9 cellular contexts compared by ENCODE assay signal in genomic region chr2:88265352-88265960, GRCh38.
DNase-seq lines count a peak whose midpoint lies in the region; ATAC-seq and TF ChIP-seq lines count a peak whose summit lies in the region.
"Had no signal": no experiment of that assay in that cellular context is flagged by ENCODE, and none has a peak within 500 bp of the region (broad histone marks: within the 10 kb centered on the region; RNA-seq: fewer than 3 reads in every experiment).

No MANE protein-coding gene starts in this region.

- H3K27me3 Mint-ChIP-seq in activated CD4-positive, alpha-beta T cell treated with anti-CD3 and anti-CD28 coated beads, Interleukin-2, amount 10 ng/mL, durations not matched to agents 24 days and 14 days: peaks cover 12% of the 10 kb centered on the region
- peaks cover 9% of the 10 kb centered on the region for H3K27me3 Mint-ChIP-seq in stimulated activated memory B cell treated with anti-CD40 and anti-IgM and Interleukin-4, amounts not matched to agents 10 μg/mL and 1 μg/mL and 100 μg/mL, for 72 hours
- H3K27me3 Mint-ChIP-seq in HFFc6 (ENCODE audit: insufficient read depth): no peaks in the 10 kb centered on the region; the same call in none of the 2 replicates

- H3K36me3 ChIP-seq in brain microvascular endothelial cell (replicated peaks): no peaks in the 10 kb centered on the region
- H3K36me3 ChIP-seq: BLaER1 treated with 17β-estradiol and CSF1 and Interleukin-3, amounts not matched to agents 10 nM and 100 nM had no signal

- H3K36me3 Mint-ChIP-seq in activated CD4-positive, alpha-beta T cell treated with anti-CD3 and anti-CD28 coated beads, Interleukin-2, amount 10 ng/mL, durations not matched to agents 24 days and 14 days (ENCODE audit: low read depth): no peaks in the 10 kb centered on the region
- no peaks in the 10 kb centered on the region for H3K36me3 Mint-ChIP-seq in stimulated activated memory B cell treated with anti-CD40 and anti-IgM and Interleukin-4, amounts not matched to agents 10 μg/mL and 1 μg/mL and 100 μg/mL, for 72 hours
- H3K36me3 Mint-ChIP-seq in HFFc6 (ENCODE audit: low read depth): no peaks in the 10 kb centered on the region

- DNase-seq in activated CD4-positive, alpha-beta T cell treated with anti-CD3 and anti-CD28 coated beads, Interleukin-2, amount 10 ng/mL, durations not matched to agents 24 days and 14 days: peak; percentile 61
- DNase-seq in activated CD4-positive, alpha-beta T cell treated with anti-CD3 and anti-CD28 coated beads for 1 hour: no peak
- peak; percentile 6 to 11 for DNase-seq in Kasumi-1 (lab: John Stamatoyannopoulos, UW)
- peak; percentile 25 for DNase-seq in brain microvascular endothelial cell
- no peak for DNase-seq in HFFc6
- DNase-seq in dedifferentiated amniotic fluid mesenchymal stem cell (ENCODE audit: extremely low spot score): no peak

- no peak overlapping the region for H3K4me3 Mint-ChIP-seq in activated CD4-positive, alpha-beta T cell treated with anti-CD3 and anti-CD28 coated beads, Interleukin-2, amount 10 ng/mL, durations not matched to agents 24 days and 14 days
- H3K4me3 Mint-ChIP-seq in stimulated activated memory B cell treated with anti-CD40 and anti-IgM and Interleukin-4, amounts not matched to agents 10 μg/mL and 1 μg/mL and 100 μg/mL, for 72 hours: no peak overlapping the region
- no peak overlapping the region for H3K4me3 Mint-ChIP-seq in HFFc6

- peaks cover 7% of the 10 kb centered on the region for H3K4me1 Mint-ChIP-seq in activated CD4-positive, alpha-beta T cell treated with anti-CD3 and anti-CD28 coated beads, Interleukin-2, amount 10 ng/mL, durations not matched to agents 24 days and 14 days
- H3K4me1 Mint-ChIP-seq in stimulated activated memory B cell treated with anti-CD40 and anti-IgM and Interleukin-4, amounts not matched to agents 10 μg/mL and 1 μg/mL and 100 μg/mL, for 72 hours: peaks cover 6% of the 10 kb centered on the region
- H3K4me1 Mint-ChIP-seq in HFFc6 (ENCODE audit: low read depth): no peaks in the 10 kb centered on the region

- H3K27ac Mint-ChIP-seq in activated CD4-positive, alpha-beta T cell treated with anti-CD3 and anti-CD28 coated beads, Interleukin-2, amount 10 ng/mL, durations not matched to agents 24 days and 14 days: no peak overlapping the region
- H3K27ac Mint-ChIP-seq in stimulated activated memory B cell treated with anti-CD40 and anti-IgM and Interleukin-4, amounts not matched to agents 10 μg/mL and 1 μg/mL and 100 μg/mL, for 72 hours: peak overlapping the region; percentile 42
- no peak overlapping the region for H3K27ac Mint-ChIP-seq in HFFc6

- no peaks in the 10 kb centered on the region for H3K27me3 ChIP-seq in brain microvascular endothelial cell (replicated peaks)
- H3K27me3 ChIP-seq: BLaER1 treated with 17β-estradiol and CSF1 and Interleukin-3, amounts not matched to agents 10 nM and 100 nM had no signal

- no peaks in the 10 kb centered on the region for H3K9me3 Mint-ChIP-seq in activated CD4-positive, alpha-beta T cell treated with anti-CD3 and anti-CD28 coated beads, Interleukin-2, amount 10 ng/mL, durations not matched to agents 24 days and 14 days
- H3K9me3 Mint-ChIP-seq in stimulated activated memory B cell treated with anti-CD40 and anti-IgM and Interleukin-4, amounts not matched to agents 10 μg/mL and 1 μg/mL and 100 μg/mL, for 72 hours: peaks cover 3% of the 10 kb centered on the region
- peaks cover 9% of the 10 kb centered on the region for H3K9me3 Mint-ChIP-seq in HFFc6

- H3K27ac ChIP-seq in brain microvascular endothelial cell: no peak overlapping the region

- intact Hi-C loops in activated CD4-positive, alpha-beta T cell treated with anti-CD3 and anti-CD28 coated beads, Interleukin-2, amount 10 ng/mL, durations not matched to agents 24 days and 14 days (cut with micrococcal nuclease): no loop called here

- no peak overlapping the region for H3K4me3 ChIP-seq in brain microvascular endothelial cell (ENCODE audit: low read depth, low read length)
- H3K4me3 ChIP-seq: BLaER1 treated with 17β-estradiol and CSF1 and Interleukin-3, amounts not matched to agents 10 nM and 100 nM had no signal

- peak; percentile 87 for ATAC-seq in stimulated activated memory B cell treated with anti-CD40 and anti-IgM and Interleukin-4, amounts not matched to agents 10 μg/mL and 1 μg/mL and 100 μg/mL, for 72 hours
- no peak for ATAC-seq in HG02884 (IDR thresholded peaks at IDR 0.05; ENCODE audit: unreplicated experiment)

- TF ChIP-seq CTCF in brain microvascular endothelial cell (IDR thresholded peaks at IDR 0.05; ENCODE audit: low read depth, low read length, missing control alignments) (no peak), HFFc6 (IDR thresholded peaks at IDR 0.05) (no peak)

- in situ Hi-C loops in brain microvascular endothelial cell (cut with HindIII; ENCODE audit: low pct_ligation_motif_present, low sequenced_read_pairs): no loop called here

Comparison
In these comparisons a context has a peak if more than half of its experiments do, and no peak if none do; other contexts are left out.
1. DNase-seq: peak in activated CD4-positive, alpha-beta T cell treated with anti-CD3 and anti-CD28 coated beads, Interleukin-2, amount 10 ng/mL, durations not matched to agents 24 days and 14 days (single experiment), Kasumi-1 (2 of 2) and brain microvascular endothelial cell (single experiment); none in activated CD4-positive, alpha-beta T cell treated with anti-CD3 and anti-CD28 coated beads for 1 hour (single experiment), HFFc6 (single experiment) and dedifferentiated amniotic fluid mesenchymal stem cell (single experiment).